ENCODE assay signal across 1 cellular context in the genomic region with DNA sequence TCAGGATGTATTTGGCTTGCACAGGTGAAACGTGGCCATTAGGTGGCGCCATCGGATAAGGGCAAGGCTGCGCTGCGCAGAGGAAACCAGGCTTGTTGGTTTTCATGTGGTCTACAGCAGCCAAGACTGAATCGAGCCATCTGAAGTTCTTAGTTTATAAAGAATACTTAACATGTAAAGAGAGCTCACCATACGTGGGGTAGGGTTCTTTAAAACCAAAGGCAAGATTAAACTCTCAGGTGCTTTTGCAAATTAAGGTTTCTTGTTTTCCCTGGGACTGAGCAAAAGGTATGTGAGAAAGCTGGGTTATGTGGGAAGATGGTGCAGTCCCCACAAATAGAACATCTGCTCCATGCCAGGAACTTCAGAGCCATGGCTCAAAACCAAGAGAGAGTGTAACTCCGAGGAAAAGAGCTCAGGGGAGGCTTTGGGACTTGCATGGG.
A peak's percentile ranks its signal among the peaks of the same experiment; 100 is the strongest.
TF ChIP-seq lines count a peak whose summit lies in the region.

No MANE protein-coding gene starts in this region.

TF ChIP-seq in GM12878, 131 proteins besides CTCF, POLR2A, EP300 and RAD21 (continued from another document):
- TF ChIP-seq CHD4 (IDR thresholded peaks at IDR 0.05): no peak
- no peak for TF ChIP-seq CREB1 (IDR thresholded peaks at IDR 0.05; ENCODE audit: low read depth)
- 0 out of 4 replicates have a peak, but pooled peaks of 1 of the 2 experiments have one; percentile 30 for TF ChIP-seq BHLHE40 (IDR thresholded peaks at IDR 0.05; ENCODE audit: borderline replicate concordance in 1 of 2, low read depth in 2 of 2, low read length in 1 of 2)
- TF ChIP-seq HDAC6 (IDR thresholded peaks at IDR 0.05; ENCODE audit: unreplicated experiment): no peak
- TF ChIP-seq RELB (IDR thresholded peaks at IDR 0.05; ENCODE audit: low read depth): no peak
- peak; percentile 4 for TF ChIP-seq PBX3 (IDR thresholded peaks at IDR 0.05; ENCODE audit: insufficient replicate concordance, low read depth, low read length)
- no peak for TF ChIP-seq ZBTB11 (CRISPR knock-in tag; IDR thresholded peaks at IDR 0.05)
- no peak for TF ChIP-seq ZNF592 (IDR thresholded peaks at IDR 0.05)
- TF ChIP-seq, protein P1, sequence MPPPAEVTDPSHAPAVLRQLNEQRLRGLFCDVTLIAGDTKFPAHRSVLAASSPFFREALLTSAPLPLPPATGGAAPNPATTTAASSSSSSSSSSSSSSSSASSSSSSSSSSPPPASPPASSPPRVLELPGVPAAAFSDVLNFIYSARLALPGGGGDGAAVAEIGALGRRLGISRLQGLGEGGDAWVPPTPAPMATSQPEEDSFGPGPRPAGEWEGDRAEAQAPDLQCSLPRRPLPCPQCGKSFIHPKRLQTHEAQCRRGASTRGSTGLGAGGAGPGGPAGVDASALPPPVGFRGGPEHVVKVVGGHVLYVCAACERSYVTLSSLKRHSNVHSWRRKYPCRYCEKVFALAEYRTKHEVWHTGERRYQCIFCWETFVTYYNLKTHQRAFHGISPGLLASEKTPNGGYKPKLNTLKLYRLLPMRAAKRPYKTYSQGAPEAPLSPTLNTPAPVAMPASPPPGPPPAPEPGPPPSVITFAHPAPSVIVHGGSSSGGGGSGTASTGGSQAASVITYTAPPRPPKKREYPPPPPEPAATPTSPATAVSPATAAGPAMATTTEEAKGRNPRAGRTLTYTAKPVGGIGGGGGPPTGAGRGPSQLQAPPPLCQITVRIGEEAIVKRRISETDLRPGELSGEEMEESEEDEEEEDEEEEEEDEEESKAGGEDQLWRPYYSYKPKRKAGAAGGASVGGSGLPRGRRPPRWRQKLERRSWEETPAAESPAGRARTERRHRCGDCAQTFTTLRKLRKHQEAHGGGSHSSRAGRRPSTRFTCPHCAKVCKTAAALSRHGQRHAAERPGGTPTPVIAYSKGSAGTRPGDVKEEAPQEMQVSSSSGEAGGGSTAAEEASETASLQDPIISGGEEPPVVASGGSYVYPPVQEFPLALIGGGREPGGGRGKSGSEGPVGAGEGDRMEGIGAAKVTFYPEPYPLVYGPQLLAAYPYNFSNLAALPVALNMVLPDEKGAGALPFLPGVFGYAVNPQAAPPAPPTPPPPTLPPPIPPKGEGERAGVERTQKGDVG (CRISPR knock-in tag; IDR thresholded peaks at IDR 0.05): no peak
- no peak for TF ChIP-seq MTA2 (IDR thresholded peaks at IDR 0.05; ENCODE audit: low read depth)
- TF ChIP-seq SMC3 (IDR thresholded peaks at IDR 0.05; ENCODE audit: borderline replicate concordance, low read length): peak; percentile 97
- TF ChIP-seq NR2C2 (IDR thresholded peaks at IDR 0.05; ENCODE audit: borderline replicate concordance, control insufficient read depth, insufficient read length, low read depth): no peak
- no peak for TF ChIP-seq BMI1 (IDR thresholded peaks at IDR 0.05; ENCODE audit: borderline replicate concordance)
- TF ChIP-seq, protein P2, sequence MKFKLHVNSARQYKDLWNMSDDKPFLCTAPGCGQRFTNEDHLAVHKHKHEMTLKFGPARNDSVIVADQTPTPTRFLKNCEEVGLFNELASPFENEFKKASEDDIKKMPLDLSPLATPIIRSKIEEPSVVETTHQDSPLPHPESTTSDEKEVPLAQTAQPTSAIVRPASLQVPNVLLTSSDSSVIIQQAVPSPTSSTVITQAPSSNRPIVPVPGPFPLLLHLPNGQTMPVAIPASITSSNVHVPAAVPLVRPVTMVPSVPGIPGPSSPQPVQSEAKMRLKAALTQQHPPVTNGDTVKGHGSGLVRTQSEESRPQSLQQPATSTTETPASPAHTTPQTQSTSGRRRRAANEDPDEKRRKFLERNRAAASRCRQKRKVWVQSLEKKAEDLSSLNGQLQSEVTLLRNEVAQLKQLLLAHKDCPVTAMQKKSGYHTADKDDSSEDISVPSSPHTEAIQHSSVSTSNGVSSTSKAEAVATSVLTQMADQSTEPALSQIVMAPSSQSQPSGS (IDR thresholded peaks at IDR 0.05; ENCODE audit: low read length): no peak
- TF ChIP-seq MLLT1 (IDR thresholded peaks at IDR 0.05): no peak
- no peak for TF ChIP-seq MTA3 (IDR thresholded peaks at IDR 0.05; ENCODE audit: borderline replicate concordance, low read length)
- TF ChIP-seq, protein P3, sequence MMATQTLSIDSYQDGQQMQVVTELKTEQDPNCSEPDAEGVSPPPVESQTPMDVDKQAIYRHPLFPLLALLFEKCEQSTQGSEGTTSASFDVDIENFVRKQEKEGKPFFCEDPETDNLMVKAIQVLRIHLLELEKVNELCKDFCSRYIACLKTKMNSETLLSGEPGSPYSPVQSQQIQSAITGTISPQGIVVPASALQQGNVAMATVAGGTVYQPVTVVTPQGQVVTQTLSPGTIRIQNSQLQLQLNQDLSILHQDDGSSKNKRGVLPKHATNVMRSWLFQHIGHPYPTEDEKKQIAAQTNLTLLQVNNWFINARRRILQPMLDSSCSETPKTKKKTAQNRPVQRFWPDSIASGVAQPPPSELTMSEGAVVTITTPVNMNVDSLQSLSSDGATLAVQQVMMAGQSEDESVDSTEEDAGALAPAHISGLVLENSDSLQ (IDR thresholded peaks at IDR 0.05): no peak; the same call in 1 of the 2 replicates
- no peak for TF ChIP-seq NR2F1 (conservative IDR thresholded peaks at IDR 0.05)
TF ChIP-seq in GM12878: peak in this region for 12.
